In the genomic region with DNA sequence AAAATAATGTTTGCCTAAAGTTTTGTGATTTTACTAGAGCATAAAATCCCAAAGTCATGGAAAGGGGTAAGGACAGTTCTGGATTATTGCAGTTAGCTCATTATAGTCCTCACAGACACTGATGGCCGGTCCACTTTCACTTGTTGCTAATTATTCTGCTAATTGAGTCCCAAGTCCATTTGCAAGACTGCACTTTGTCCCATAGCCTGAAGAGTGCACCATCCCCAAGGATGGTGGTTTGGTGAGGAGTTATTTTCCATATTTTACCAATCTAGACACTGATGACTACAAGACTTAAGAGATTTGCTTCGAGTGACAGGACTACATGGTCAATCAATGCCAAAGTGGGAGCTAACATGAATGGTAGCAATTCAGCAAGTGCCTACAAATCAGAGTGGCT, we compare ENCODE assay signal across 31 cellular contexts.
DNase-seq lines count a peak whose midpoint lies in the region; FAIRE-seq and TF ChIP-seq lines count a peak whose summit lies in the region.
"Had no signal": no experiment of that assay in that cellular context is flagged by ENCODE, and none has a peak within 500 bp of the region (broad histone marks: within the 10 kb centered on the region; RNA-seq: fewer than 3 reads in every experiment).

No MANE protein-coding gene starts in this region.

- H3K9me1 ChIP-seq in keratinocyte (ENCODE audit: control insufficient read depth, extremely low read depth, insufficient read depth, low read length), result no peaks in the 10 kb centered on the region

- H2BK5ac ChIP-seq in H1 (ENCODE audit: low read depth, low read length), result no peak overlapping the region

- peak; percentile 25 to 39; a peak in 2 of 4 replicates for TF ChIP-seq RAD21 in H1 (IDR thresholded peaks at IDR 0.05 in 1 of 2, conservative IDR thresholded peaks at IDR 0.05 in 1 of 2; ENCODE audit: low read depth in 2 of 2, low read length in 2 of 2)

- H2BK20ac ChIP-seq in H1 (ENCODE audit: low read length), result no peak overlapping the region

- peak; percentile 13 for DNase-seq in LNCaP clone FGC (ENCODE audit: low read depth)
- no peak for DNase-seq in H1 (ENCODE audit: low read depth in 1 of 2, low spot score in 2 of 2)
- no peak for DNase-seq in keratinocyte (ENCODE audit: low read depth, low spot score)
- no peak for DNase-seq in activated CD4-positive, alpha-beta T cell treated with anti-CD3 and anti-CD28 coated beads, Interleukin-2, amount 10 ng/mL, durations not matched to agents 7 days and 5 days
- DNase-seq in activated CD4-positive, alpha-beta T cell treated with anti-CD3 and anti-CD28 coated beads, Interleukin-2, amount 50 U/mL, for 1 hour, result no peak
- DNase-seq in iPS-NIHi11 (ENCODE audit: low spot score), result no peak
- no peak for DNase-seq in GF-D8 (lab: John Stamatoyannopoulos, UW)
- DNase-seq: activated gamma-delta T cell; activated naive CD8-positive, alpha-beta T cell treated with anti-CD3 and anti-CD28 coated beads, Interleukin-2, amount 10 ng/mL, durations not matched to agents 7 days and 5 days; activated T-cell treated with anti-CD3 and anti-CD28 coated beads, Interleukin-2, amount 50 U/mL, for 4 hours; Calu3; CD4-positive, CD25-positive, alpha-beta regulatory T cell; hypothalamus; immature natural killer cell; Karpas-422; mammary epithelial cell; NCI-H1694 treated with DMSO at 0.1 percent for 48 hours; NCI-H446 treated with DMSO at 0.1 percent for 48 hours; stimulated activated naive B cell treated with anti-CD40 and anti-IgM and Interleukin-4, amounts not matched to agents 10 μg/mL and 1 μg/mL and 100 μg/mL, for 72 hours; upper lobe of left lung had no signal

- H3K23ac ChIP-seq in H1 (ENCODE audit: insufficient read length), result no peak overlapping the region

- POLR2A ChIA-PET in H1 (lab: Charles Lee; ENCODE audit: partially characterized antibody), result no interaction called here
- POLR2A ChIA-PET in activated CD4-positive, alpha-beta T cell treated with anti-CD3 and anti-CD28 coated beads, Interleukin-2, amount 10 ng/mL, durations not matched to agents 7 days and 5 days (lab: Charles Lee), result no interaction called here

- 94% methylated on average over 2 of the region's 2 CpGs; no CpG with 5 or more reads in 1 of the 2 experiments for WGBS in H1 (ENCODE audit: extremely low coverage in 1 of 2, insufficient coverage in 1 of 2, insufficient read length in 1 of 2, insufficient replicate concordance in 2 of 2, low coverage in 1 of 2, low lambda C conversion rate in 2 of 2, missing lambda C conversion rate in 1 of 2), 2 experiments

- no peak overlapping the region for H4K91ac ChIP-seq in H1 (replicated peaks; ENCODE audit: insufficient read length, low read length)

- H3K79me2 ChIP-seq in H1 (ENCODE audit: control insufficient read depth in 1 of 2, insufficient read depth in 2 of 2, low read length in 2 of 2) (no peaks in the 10 kb centered on the region), keratinocyte (ENCODE audit: control insufficient read depth, insufficient read depth, low read length) (no peaks in the 10 kb centered on the region)

- H3K36me3 ChIP-seq in H1 (ENCODE audit: control insufficient read depth in 2 of 4, insufficient read depth in 4 of 4, low read length in 3 of 4), result no peaks in the 10 kb centered on the region
- no peaks in the 10 kb centered on the region for H3K36me3 ChIP-seq in keratinocyte (ENCODE audit: control insufficient read depth in 2 of 2, extremely low read depth in 1 of 2, insufficient read depth in 2 of 2, low read length in 2 of 2)
- H3K36me3 ChIP-seq: ascending aorta, esophagus muscularis mucosa, HAP-1, SJSA1, upper lobe of left lung had no signal

- no peak overlapping the region for H2AFZ ChIP-seq in H1 (ENCODE audit: low read length)
- no peak overlapping the region for H2AFZ ChIP-seq in keratinocyte (ENCODE audit: control insufficient read depth, low read length)

- no peak overlapping the region for H3K14ac ChIP-seq in H1 (ENCODE audit: insufficient read length)

- H3K18ac ChIP-seq in H1 (ENCODE audit: extremely low read depth, low read length), result no peak overlapping the region

- H3K23me2 ChIP-seq in H1 (ENCODE audit: low read depth, low read length), result no peaks in the 10 kb centered on the region

- H3K9me3 ChIP-seq in H1 (ENCODE audit: insufficient read depth in 2 of 2, low read depth in 1 of 2, low read length in 1 of 2) (no peaks in the 10 kb centered on the region), keratinocyte (ENCODE audit: control insufficient read depth, low read depth, low read length) (no peaks in the 10 kb centered on the region)
- H3K9me3 ChIP-seq: ascending aorta, esophagus muscularis mucosa, HAP-1, upper lobe of left lung had no signal

- H2BK120ac ChIP-seq in H1 (replicated peaks; ENCODE audit: low read depth, low read length), result no peak overlapping the region

- H2BK12ac ChIP-seq in H1 (ENCODE audit: low read depth, low read length), result no peak overlapping the region

- H3K4ac ChIP-seq in H1 (replicated peaks; ENCODE audit: insufficient read length, low read depth, low read length), result no peak overlapping the region

- H4K8ac ChIP-seq in H1 (ENCODE audit: extremely low read depth, insufficient read depth, low read length), result no peak overlapping the region

- H3K36me3 Mint-ChIP-seq in activated CD4-positive, alpha-beta T cell treated with anti-CD3 and anti-CD28 coated beads, Interleukin-2, amount 10 ng/mL, durations not matched to agents 7 days and 5 days (ENCODE audit: low read depth), result no peaks in the 10 kb centered on the region
- H3K36me3 Mint-ChIP-seq: activated naive CD8-positive, alpha-beta T cell treated with anti-CD3 and anti-CD28 coated beads, Interleukin-2, amount 10 ng/mL, durations not matched to agents 7 days and 5 days; CD4-positive, CD25-positive, alpha-beta regulatory T cell; immature natural killer cell; stimulated activated naive B cell treated with anti-CD40 and anti-IgM and Interleukin-4, amounts not matched to agents 10 μg/mL and 1 μg/mL and 100 μg/mL, for 72 hours; WTC11 had no signal

- no peak overlapping the region for H3K4me2 ChIP-seq in H1 (ENCODE audit: insufficient read depth in 1 of 2, low read depth in 2 of 2, low read length in 2 of 2)
- H3K4me2 ChIP-seq in keratinocyte (ENCODE audit: control insufficient read depth, extremely low read depth, insufficient read depth, low read depth, low read length), result no peak overlapping the region

- H3K79me1 ChIP-seq in H1 (ENCODE audit: low read depth, low read length), result no peaks in the 10 kb centered on the region

- dilution Hi-C loops in keratinocyte (cut with MboI; ENCODE audit: extremely low pct_ligation_motif_present, low sequenced_read_pairs), result no loop called here

- no peak overlapping the region for H3K56ac ChIP-seq in H1 (replicated peaks; ENCODE audit: insufficient read length, low read depth, low read length)

- no peak overlapping the region for H4K5ac ChIP-seq in H1 (ENCODE audit: insufficient read length, low read depth, low read length)

- CTCF ChIA-PET in H1 (lab: Charles Lee; ENCODE audit: partially characterized antibody), result interaction anchor here (0.7 to 3.4 kb wide), 6 partner anchors 10 to 1125 kb away, joined by 3 to 10 read pairs (median 5); no protein-coding TSS in a partner anchor
- CTCF ChIA-PET in activated CD4-positive, alpha-beta T cell treated with anti-CD3 and anti-CD28 coated beads, Interleukin-2, amount 10 ng/mL, durations not matched to agents 7 days and 5 days (lab: Charles Lee), result no interaction called here

- no peaks in the 10 kb centered on the region for H4K20me1 ChIP-seq in H1 (replicated peaks in 1 of 2; ENCODE audit: control insufficient read depth in 1 of 2, insufficient read depth in 2 of 2, low read length in 2 of 2)
- H4K20me1 ChIP-seq in keratinocyte (ENCODE audit: control insufficient read depth, extremely low read depth, insufficient read depth, low read length), result no peaks in the 10 kb centered on the region

- no peak overlapping the region for H3K27ac Mint-ChIP-seq in activated CD4-positive, alpha-beta T cell treated with anti-CD3 and anti-CD28 coated beads, Interleukin-2, amount 10 ng/mL, durations not matched to agents 7 days and 5 days
- H3K27ac Mint-ChIP-seq: activated naive CD8-positive, alpha-beta T cell treated with anti-CD3 and anti-CD28 coated beads, Interleukin-2, amount 10 ng/mL, durations not matched to agents 7 days and 5 days; CD4-positive, CD25-positive, alpha-beta regulatory T cell; immature natural killer cell; nephron; stimulated activated naive B cell treated with anti-CD40 and anti-IgM and Interleukin-4, amounts not matched to agents 10 μg/mL and 1 μg/mL and 100 μg/mL, for 72 hours; WTC11 had no signal

- H3K4me1 ChIP-seq in H1 (replicated peaks in 1 of 4; ENCODE audit: control insufficient read depth in 3 of 4, insufficient read depth in 4 of 4, low read length in 3 of 4) (no peaks in the 10 kb centered on the region), keratinocyte (ENCODE audit: control insufficient read depth, extremely low read depth, insufficient read depth, low read length) (no peaks in the 10 kb centered on the region)
- H3K4me1 ChIP-seq: ascending aorta, esophagus muscularis mucosa, HAP-1, SJSA1, upper lobe of left lung had no signal

- H3K4me3 ChIP-seq in LNCaP clone FGC (ENCODE audit: low read depth, low read length) (no peak overlapping the region), H1 (ENCODE audit: extremely low read depth in 1 of 4, insufficient read depth in 2 of 4, low read depth in 3 of 4, low read length in 4 of 4) (no peak overlapping the region), keratinocyte (ENCODE audit: control insufficient read depth in 2 of 3, extremely low read depth in 1 of 3, insufficient read depth in 2 of 3, low read depth in 1 of 3, low read length in 3 of 3) (no peak overlapping the region)
- H3K4me3 ChIP-seq: ascending aorta, esophagus muscularis mucosa, HAP-1, SJSA1, upper lobe of left lung had no signal

- no peaks in the 10 kb centered on the region for H3K9me3 Mint-ChIP-seq in activated CD4-positive, alpha-beta T cell treated with anti-CD3 and anti-CD28 coated beads, Interleukin-2, amount 10 ng/mL, durations not matched to agents 7 days and 5 days
- H3K9me3 Mint-ChIP-seq: activated naive CD8-positive, alpha-beta T cell treated with anti-CD3 and anti-CD28 coated beads, Interleukin-2, amount 10 ng/mL, durations not matched to agents 7 days and 5 days; nephron had no signal

- no peak for TF ChIP-seq POLR2A in H1 (IDR thresholded peaks at IDR 0.05; ENCODE audit: control extremely low read depth in 1 of 2, low read depth in 2 of 2, low read length in 2 of 2)

- H2BK15ac ChIP-seq in H1 (ENCODE audit: low read length), result no peak overlapping the region

- no peak overlapping the region for H3K9ac ChIP-seq in H1 (replicated peaks in 1 of 4; ENCODE audit: extremely low read depth in 1 of 4, low read depth in 3 of 4, low read length in 3 of 4)
- no peak overlapping the region for H3K9ac ChIP-seq in keratinocyte (ENCODE audit: control insufficient read depth, extremely low read depth, insufficient read depth, low read length)

- FAIRE-seq in H1 (lab: Jason Lieb, UNC), result no peak
- FAIRE-seq in keratinocyte (lab: Jason Lieb, UNC), result no peak
- FAIRE-seq: GM18507, GM19239, HepG2 had no signal

- H2AK5ac ChIP-seq in H1 (ENCODE audit: low read depth, low read length), result no peak overlapping the region

- no peaks in the 10 kb centered on the region for H3K4me1 Mint-ChIP-seq in activated CD4-positive, alpha-beta T cell treated with anti-CD3 and anti-CD28 coated beads, Interleukin-2, amount 10 ng/mL, durations not matched to agents 7 days and 5 days
- H3K4me1 Mint-ChIP-seq: activated naive CD8-positive, alpha-beta T cell treated with anti-CD3 and anti-CD28 coated beads, Interleukin-2, amount 10 ng/mL, durations not matched to agents 7 days and 5 days; CD4-positive, CD25-positive, alpha-beta regulatory T cell; immature natural killer cell; nephron; stimulated activated naive B cell treated with anti-CD40 and anti-IgM and Interleukin-4, amounts not matched to agents 10 μg/mL and 1 μg/mL and 100 μg/mL, for 72 hours; WTC11 had no signal

- H3K27me3 Mint-ChIP-seq in activated CD4-positive, alpha-beta T cell treated with anti-CD3 and anti-CD28 coated beads, Interleukin-2, amount 10 ng/mL, durations not matched to agents 7 days and 5 days, result no peaks in the 10 kb centered on the region
- H3K27me3 Mint-ChIP-seq: activated naive CD8-positive, alpha-beta T cell treated with anti-CD3 and anti-CD28 coated beads, Interleukin-2, amount 10 ng/mL, durations not matched to agents 7 days and 5 days; CD4-positive, CD25-positive, alpha-beta regulatory T cell; stimulated activated naive B cell treated with anti-CD40 and anti-IgM and Interleukin-4, amounts not matched to agents 10 μg/mL and 1 μg/mL and 100 μg/mL, for 72 hours had no signal

- no peak overlapping the region for H3K4me3 Mint-ChIP-seq in activated CD4-positive, alpha-beta T cell treated with anti-CD3 and anti-CD28 coated beads, Interleukin-2, amount 10 ng/mL, durations not matched to agents 7 days and 5 days
- H3K4me3 Mint-ChIP-seq: activated naive CD8-positive, alpha-beta T cell treated with anti-CD3 and anti-CD28 coated beads, Interleukin-2, amount 10 ng/mL, durations not matched to agents 7 days and 5 days; activated T-cell treated with anti-CD3 and anti-CD28 coated beads, Interleukin-2, amount 50 U/mL, for 4 hours; CD4-positive, CD25-positive, alpha-beta regulatory T cell; immature natural killer cell; nephron; stimulated activated naive B cell treated with anti-CD40 and anti-IgM and Interleukin-4, amounts not matched to agents 10 μg/mL and 1 μg/mL and 100 μg/mL, for 72 hours; WTC11 had no signal

- peak; percentile 19 for TF ChIP-seq CTCF in C4-2B (conservative IDR thresholded peaks at IDR 0.05)
- TF ChIP-seq CTCF in LNCaP clone FGC (IDR thresholded peaks at IDR 0.05; ENCODE audit: control insufficient read depth, extremely low read depth, insufficient read depth), result peak; percentile 59
- peak in 1 of 3 experiments; percentile 20; a peak in 1 of 4 replicates for TF ChIP-seq CTCF in H1 (IDR thresholded peaks at IDR 0.05; ENCODE audit: control extremely low read depth in 1 of 3, insufficient read depth in 1 of 3, low read depth in 1 of 3, low read length in 3 of 3)
- TF ChIP-seq CTCF in keratinocyte (optimal IDR thresholded peaks at IDR 0.05 in 1 of 3, IDR thresholded peaks at IDR 0.05 in 1 of 3, conservative IDR thresholded peaks at IDR 0.05 in 1 of 3; ENCODE audit: extremely low read depth in 1 of 3, insufficient read depth in 2 of 3, low read length in 3 of 3), result peak in 2 of 3 experiments; percentile 33 to 42

- H3K27ac ChIP-seq in C4-2B (no peak overlapping the region), H1 (ENCODE audit: low read depth, low read length) (no peak overlapping the region), keratinocyte (ENCODE audit: control insufficient read depth, insufficient read depth, low read length) (no peak overlapping the region)
- H3K27ac ChIP-seq: ascending aorta, esophagus muscularis mucosa, RWPE1, SJSA1, upper lobe of left lung had no signal

- no peaks in the 10 kb centered on the region for H3K27me3 ChIP-seq in H1 (replicated peaks in 1 of 4; ENCODE audit: control insufficient read depth in 3 of 4, extremely low read depth in 1 of 4, insufficient read depth in 3 of 4, low read length in 3 of 4)
- H3K27me3 ChIP-seq in keratinocyte (ENCODE audit: control insufficient read depth, extremely low read depth, insufficient read depth, low read length), result peaks cover 2% of the 10 kb centered on the region
- H3K27me3 ChIP-seq: ascending aorta, esophagus muscularis mucosa, SJSA1, upper lobe of left lung had no signal

- no peak for TF ChIP-seq EP300 in H1 (IDR thresholded peaks at IDR 0.05; ENCODE audit: borderline replicate concordance in 1 of 2, low read depth in 2 of 2, low read length in 2 of 2)
